In genomic region chr17:47229535-47230443, GRCh38 we compare ENCODE assay signal across 1 cellular context.
A peak's percentile ranks its signal among the peaks of the same experiment; 100 is the strongest.
TF ChIP-seq lines count a peak whose summit lies in the region.

No MANE protein-coding gene starts in this region.

TF ChIP-seq in K562, 482 proteins besides CTCF, POLR2A, EP300 and RAD21 (continued from another document and continues in another):
- no peak; the same call in 1 of the 2 replicates for TF ChIP-seq NFATC3 (IDR thresholded peaks at IDR 0.05)
- TF ChIP-seq NCOA2 (IDR thresholded peaks at IDR 0.05; ENCODE audit: partially characterized antibody in 2 of 2), result no peak
- no peak for TF ChIP-seq GTF2E2 (tag; IDR thresholded peaks at IDR 0.05)
- no peak for TF ChIP-seq RBM34 (IDR thresholded peaks at IDR 0.05; ENCODE audit: borderline replicate concordance, insufficient read depth, low read length)
- TF ChIP-seq ZNF561 (CRISPR knock-in tag; conservative IDR thresholded peaks at IDR 0.05), result no peak
- TF ChIP-seq MED1 (CRISPR knock-in tag; IDR thresholded peaks at IDR 0.05; ENCODE audit: borderline replicate concordance), result no peak
- no peak for TF ChIP-seq ZNF12 (CRISPR knock-in tag; IDR thresholded peaks at IDR 0.05)
- TF ChIP-seq SOX6 (IDR thresholded peaks at IDR 0.05), result peak; percentile 49; the same call in 1 of the 2 replicates
- TF ChIP-seq CBX5 (IDR thresholded peaks at IDR 0.05; ENCODE audit: borderline replicate concordance, low read depth), result no peak
- no peak for TF ChIP-seq TRIM25 (IDR thresholded peaks at IDR 0.05; ENCODE audit: borderline replicate concordance)
- TF ChIP-seq PHF20 (IDR thresholded peaks at IDR 0.05; ENCODE audit: partially characterized antibody), result peak; percentile 16
- peak; percentile 57; the same call in 1 of the 2 replicates for TF ChIP-seq TARDBP (IDR thresholded peaks at IDR 0.05)
- no peak for TF ChIP-seq ZNF224 (CRISPR knock-in tag; IDR thresholded peaks at IDR 0.05)
- no peak for TF ChIP-seq ZC3H11A (IDR thresholded peaks at IDR 0.05; ENCODE audit: low read depth, low read length)
- TF ChIP-seq GTF2F1 (IDR thresholded peaks at IDR 0.05; ENCODE audit: low read depth, low read length), result no peak
- TF ChIP-seq ZNF76 (CRISPR knock-in tag; IDR thresholded peaks at IDR 0.05; ENCODE audit: borderline replicate concordance), result no peak
- TF ChIP-seq, protein P1, sequence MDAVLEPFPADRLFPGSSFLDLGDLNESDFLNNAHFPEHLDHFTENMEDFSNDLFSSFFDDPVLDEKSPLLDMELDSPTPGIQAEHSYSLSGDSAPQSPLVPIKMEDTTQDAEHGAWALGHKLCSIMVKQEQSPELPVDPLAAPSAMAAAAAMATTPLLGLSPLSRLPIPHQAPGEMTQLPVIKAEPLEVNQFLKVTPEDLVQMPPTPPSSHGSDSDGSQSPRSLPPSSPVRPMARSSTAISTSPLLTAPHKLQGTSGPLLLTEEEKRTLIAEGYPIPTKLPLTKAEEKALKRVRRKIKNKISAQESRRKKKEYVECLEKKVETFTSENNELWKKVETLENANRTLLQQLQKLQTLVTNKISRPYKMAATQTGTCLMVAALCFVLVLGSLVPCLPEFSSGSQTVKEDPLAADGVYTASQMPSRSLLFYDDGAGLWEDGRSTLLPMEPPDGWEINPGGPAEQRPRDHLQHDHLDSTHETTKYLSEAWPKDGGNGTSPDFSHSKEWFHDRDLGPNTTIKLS (IDR thresholded peaks at IDR 0.05; ENCODE audit: borderline replicate concordance, low read depth), result 0 out of 2 replicates have a peak, but pooled peaks have one; percentile 51
- no peak for TF ChIP-seq HMG20A (CRISPR knock-in tag; conservative IDR thresholded peaks at IDR 0.05)
- no peak for TF ChIP-seq E2F5 (CRISPR knock-in tag; IDR thresholded peaks at IDR 0.05)
- no peak for TF ChIP-seq ZNF239 (CRISPR knock-in tag; IDR thresholded peaks at IDR 0.05)
- TF ChIP-seq TAF7 (tag; IDR thresholded peaks at IDR 0.05), result no peak
- TF ChIP-seq ZNF778 (CRISPR knock-in tag; IDR thresholded peaks at IDR 0.05), result no peak
- no peak for TF ChIP-seq ILF3 (IDR thresholded peaks at IDR 0.05; ENCODE audit: borderline replicate concordance)
- TF ChIP-seq LARP7 (IDR thresholded peaks at IDR 0.05), result no peak
- TF ChIP-seq GTF2A2 (tag; IDR thresholded peaks at IDR 0.05), result no peak
- TF ChIP-seq POLR2H (tag; IDR thresholded peaks at IDR 0.05; ENCODE audit: low read depth), result no peak
- TF ChIP-seq HNRNPH1 (optimal IDR thresholded peaks at IDR 0.05; ENCODE audit: low read depth, low read length), result no peak
- TF ChIP-seq KDM5B (IDR thresholded peaks at IDR 0.05; ENCODE audit: insufficient replicate concordance, low read depth, low read length), result no peak
- peak; percentile 52 for TF ChIP-seq EP400 (IDR thresholded peaks at IDR 0.05)
- TF ChIP-seq, protein P2, sequence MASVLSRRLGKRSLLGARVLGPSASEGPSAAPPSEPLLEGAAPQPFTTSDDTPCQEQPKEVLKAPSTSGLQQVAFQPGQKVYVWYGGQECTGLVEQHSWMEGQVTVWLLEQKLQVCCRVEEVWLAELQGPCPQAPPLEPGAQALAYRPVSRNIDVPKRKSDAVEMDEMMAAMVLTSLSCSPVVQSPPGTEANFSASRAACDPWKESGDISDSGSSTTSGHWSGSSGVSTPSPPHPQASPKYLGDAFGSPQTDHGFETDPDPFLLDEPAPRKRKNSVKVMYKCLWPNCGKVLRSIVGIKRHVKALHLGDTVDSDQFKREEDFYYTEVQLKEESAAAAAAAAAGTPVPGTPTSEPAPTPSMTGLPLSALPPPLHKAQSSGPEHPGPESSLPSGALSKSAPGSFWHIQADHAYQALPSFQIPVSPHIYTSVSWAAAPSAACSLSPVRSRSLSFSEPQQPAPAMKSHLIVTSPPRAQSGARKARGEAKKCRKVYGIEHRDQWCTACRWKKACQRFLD (CRISPR knock-in tag; IDR thresholded peaks at IDR 0.05), result no peak; the same call in 1 of the 2 replicates
- no peak for TF ChIP-seq ZC3H8 (IDR thresholded peaks at IDR 0.05)
- 0 out of 2 replicates have a peak, but pooled peaks have one; percentile 18 for TF ChIP-seq ERF (CRISPR knock-in tag; IDR thresholded peaks at IDR 0.05)
- TF ChIP-seq PURB (CRISPR knock-in tag; IDR thresholded peaks at IDR 0.05; ENCODE audit: low read depth), result no peak
- no peak for TF ChIP-seq MYBL2 (IDR thresholded peaks at IDR 0.05; ENCODE audit: low read depth)
- no peak for TF ChIP-seq MYBL2 (CRISPR knock-in tag; IDR thresholded peaks at IDR 0.05; ENCODE audit: borderline replicate concordance)
- TF ChIP-seq, protein P3, sequence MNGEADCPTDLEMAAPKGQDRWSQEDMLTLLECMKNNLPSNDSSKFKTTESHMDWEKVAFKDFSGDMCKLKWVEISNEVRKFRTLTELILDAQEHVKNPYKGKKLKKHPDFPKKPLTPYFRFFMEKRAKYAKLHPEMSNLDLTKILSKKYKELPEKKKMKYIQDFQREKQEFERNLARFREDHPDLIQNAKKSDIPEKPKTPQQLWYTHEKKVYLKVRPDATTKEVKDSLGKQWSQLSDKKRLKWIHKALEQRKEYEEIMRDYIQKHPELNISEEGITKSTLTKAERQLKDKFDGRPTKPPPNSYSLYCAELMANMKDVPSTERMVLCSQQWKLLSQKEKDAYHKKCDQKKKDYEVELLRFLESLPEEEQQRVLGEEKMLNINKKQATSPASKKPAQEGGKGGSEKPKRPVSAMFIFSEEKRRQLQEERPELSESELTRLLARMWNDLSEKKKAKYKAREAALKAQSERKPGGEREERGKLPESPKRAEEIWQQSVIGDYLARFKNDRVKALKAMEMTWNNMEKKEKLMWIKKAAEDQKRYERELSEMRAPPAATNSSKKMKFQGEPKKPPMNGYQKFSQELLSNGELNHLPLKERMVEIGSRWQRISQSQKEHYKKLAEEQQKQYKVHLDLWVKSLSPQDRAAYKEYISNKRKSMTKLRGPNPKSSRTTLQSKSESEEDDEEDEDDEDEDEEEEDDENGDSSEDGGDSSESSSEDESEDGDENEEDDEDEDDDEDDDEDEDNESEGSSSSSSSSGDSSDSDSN (IDR thresholded peaks at IDR 0.05; ENCODE audit: borderline replicate concordance in 1 of 2, low read depth in 2 of 2, low read length in 2 of 2), result no peak
- no peak for TF ChIP-seq USF2 (CRISPR knock-in tag; IDR thresholded peaks at IDR 0.05)
- no peak for TF ChIP-seq CCAR2 (IDR thresholded peaks at IDR 0.05; ENCODE audit: low read depth, low read length)
- TF ChIP-seq, protein P4, sequence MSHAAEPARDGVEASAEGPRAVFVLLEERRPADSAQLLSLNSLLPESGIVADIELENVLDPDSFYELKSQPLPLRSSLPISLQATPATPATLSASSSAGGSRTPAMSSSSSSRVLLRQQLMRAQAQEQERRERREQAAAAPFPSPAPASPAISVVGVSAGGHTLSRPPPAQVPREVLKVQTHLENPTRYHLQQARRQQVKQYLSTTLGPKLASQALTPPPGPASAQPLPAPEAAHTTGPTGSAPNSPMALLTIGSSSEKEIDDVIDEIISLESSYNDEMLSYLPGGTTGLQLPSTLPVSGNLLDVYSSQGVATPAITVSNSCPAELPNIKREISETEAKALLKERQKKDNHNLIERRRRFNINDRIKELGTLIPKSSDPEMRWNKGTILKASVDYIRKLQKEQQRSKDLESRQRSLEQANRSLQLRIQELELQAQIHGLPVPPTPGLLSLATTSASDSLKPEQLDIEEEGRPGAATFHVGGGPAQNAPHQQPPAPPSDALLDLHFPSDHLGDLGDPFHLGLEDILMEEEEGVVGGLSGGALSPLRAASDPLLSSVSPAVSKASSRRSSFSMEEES (CRISPR knock-in tag; IDR thresholded peaks at IDR 0.05), result no peak
- TF ChIP-seq BCL6 (CRISPR knock-in tag; IDR thresholded peaks at IDR 0.05), result no peak
- peak; percentile 12; the same call in 1 of the 2 replicates for TF ChIP-seq BCOR (IDR thresholded peaks at IDR 0.05)
- TF ChIP-seq, protein P5, sequence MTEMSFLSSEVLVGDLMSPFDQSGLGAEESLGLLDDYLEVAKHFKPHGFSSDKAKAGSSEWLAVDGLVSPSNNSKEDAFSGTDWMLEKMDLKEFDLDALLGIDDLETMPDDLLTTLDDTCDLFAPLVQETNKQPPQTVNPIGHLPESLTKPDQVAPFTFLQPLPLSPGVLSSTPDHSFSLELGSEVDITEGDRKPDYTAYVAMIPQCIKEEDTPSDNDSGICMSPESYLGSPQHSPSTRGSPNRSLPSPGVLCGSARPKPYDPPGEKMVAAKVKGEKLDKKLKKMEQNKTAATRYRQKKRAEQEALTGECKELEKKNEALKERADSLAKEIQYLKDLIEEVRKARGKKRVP (CRISPR knock-in tag; IDR thresholded peaks at IDR 0.05), result no peak
- no peak for TF ChIP-seq ZNF140 (CRISPR knock-in tag; IDR thresholded peaks at IDR 0.05)
- no peak for TF ChIP-seq CBX1 (IDR thresholded peaks at IDR 0.05; ENCODE audit: low read depth)
